19 cellular contexts compared by ENCODE assay signal in genomic region chr10:44458671-44459403, GRCh38.
"Had no signal": no experiment of that assay in that cellular context is flagged by ENCODE, and none has a peak within 500 bp of the region (broad histone marks: within the 10 kb centered on the region; RNA-seq: fewer than 3 reads in every experiment).

No MANE protein-coding gene starts in this region.

- H3K27ac ChIP-seq: cardiac muscle cell, esophagus squamous epithelium, lower lobe of right lung, thyroid gland, uterus had no signal

- H3K4me3 ChIP-seq: cardiac muscle cell, esophagus squamous epithelium, lower lobe of right lung, thyroid gland, uterus had no signal

- H3K4me1 ChIP-seq: esophagus squamous epithelium, lower lobe of right lung, thyroid gland, uterus had no signal

- H3K9me3 ChIP-seq: esophagus squamous epithelium, lower lobe of right lung, thyroid gland, uterus had no signal

- H3K27me3 ChIP-seq: cardiac muscle cell, esophagus squamous epithelium, thyroid gland, uterus had no signal

- DNase-seq: activated CD4-positive, alpha-beta memory T cell treated with anti-CD3 and anti-CD28 coated beads for 36 hours; activated CD4-positive, alpha-beta T cell treated with anti-CD3 and anti-CD28 coated beads for 36 hours; activated CD8-positive, alpha-beta memory T cell treated with anti-CD3 and anti-CD28 coated beads, Interleukin-2, amount 10 ng/mL, durations not matched to agents 7 days and 5 days; activated naive CD8-positive, alpha-beta T cell treated with anti-CD3 and anti-CD28 coated beads for 36 hours; amygdala; dermis blood vessel endothelial cell; effector memory CD4-positive, alpha-beta T cell; esophagus squamous epithelium; left colon; lower lobe of right lung; natural killer cell; retina; stimulated activated CD4-positive, alpha-beta T cell treated with anti-CD3 and anti-CD28 coated beads, Interleukin-12 subunit alpha, Interleukin-12 subunit beta, amount 100 ng/mL, for 4 hours; stimulated activated CD4-positive, alpha-beta T cell treated with anti-CD3 and anti-CD28 coated beads, Interleukin-1b, Interleukin-23, amount 100 ng/mL, for 48 hours; stimulated activated CD8-positive, alpha-beta memory T cell treated with anti-CD3 and anti-CD28 coated beads, Interleukin-4, amount 100 ng/mL, for 48 hours; stimulated activated naive CD4-positive, alpha-beta T cell treated with Interleukin-2 at 50 U/mL for 16 hours; thyroid gland; uterus had no signal

- H3K36me3 ChIP-seq: cardiac muscle cell, esophagus squamous epithelium, lower lobe of right lung, thyroid gland, uterus had no signal
